In the genomic region with DNA sequence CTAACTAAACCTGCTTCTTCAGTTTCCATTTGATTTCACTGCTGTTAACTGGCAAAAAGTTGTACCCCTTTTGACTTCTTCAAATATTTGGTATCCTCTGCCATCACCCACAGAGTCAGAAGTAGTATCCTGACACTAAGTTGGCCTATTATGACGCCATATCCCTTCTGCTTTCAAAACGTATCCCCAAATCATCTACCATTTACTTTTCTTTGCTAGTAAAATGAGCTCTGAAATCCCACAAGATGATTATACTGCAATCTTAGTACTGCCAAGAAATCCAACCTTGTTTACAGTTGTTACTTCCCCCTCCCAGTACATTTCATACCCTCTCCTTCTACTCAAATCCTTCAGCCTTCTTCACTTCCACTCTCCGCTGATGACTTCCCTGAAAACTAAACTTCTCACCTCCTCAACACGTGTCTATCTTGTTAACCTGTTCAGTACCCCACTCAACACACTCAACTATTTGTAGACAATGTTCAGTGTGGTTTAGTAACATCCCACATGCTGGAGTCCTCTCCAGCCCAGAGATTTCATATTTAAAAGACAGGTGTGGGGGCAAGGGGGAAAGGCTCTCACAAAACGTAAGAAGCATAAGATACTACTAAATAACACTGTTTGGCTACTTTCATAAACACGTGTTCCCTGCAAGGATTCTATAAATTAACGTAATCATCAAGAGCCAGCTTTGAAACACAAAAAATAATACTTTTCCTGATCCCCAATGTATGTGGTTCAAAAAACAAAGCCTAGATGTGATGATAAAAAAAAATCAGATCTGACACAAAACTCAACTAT, we compare ENCODE assay signal across 8 cellular contexts. TPM values are rescaled to one million over a fixed set of nuclear protein-coding genes. Genes with fewer than 3 reads are reported as not detected.
DNase-seq lines count a peak whose midpoint lies in the region; ATAC-seq, FAIRE-seq and TF ChIP-seq lines count a peak whose summit lies in the region.

No MANE protein-coding gene starts in this region.

- no peaks in the 10 kb centered on the region for H3K27me3 ChIP-seq in PC-9 (ENCODE audit: insufficient read depth, low read depth)

- TF ChIP-seq CTCF in PC-9 (conservative IDR thresholded peaks at IDR 0.05), result no peak
- no peak for TF ChIP-seq CTCF in osteocyte (IDR thresholded peaks at IDR 0.05)

- H3K4me3 Mint-ChIP-seq in osteocyte (ENCODE audit: unreplicated experiment), result peak overlapping the region; percentile 85

- ATAC-seq in GM18868 (IDR thresholded peaks at IDR 0.05; ENCODE audit: unreplicated experiment) (peak; percentile 0), HG03469 (IDR thresholded peaks at IDR 0.05; ENCODE audit: unreplicated experiment) (no peak)

- H3K27me3 Mint-ChIP-seq in osteocyte (ENCODE audit: unreplicated experiment), result no peaks in the 10 kb centered on the region

- peak overlapping the region; percentile 96 for H3K27ac Mint-ChIP-seq in osteocyte (ENCODE audit: unreplicated experiment)

- DNase-seq in PC-9 (no peak), epithelial cell of prostate (ENCODE audit: low read depth, low spot score) (no peak), osteocyte (ENCODE audit: extremely low spot score, unreplicated experiment) (no peak), NCI-H748 (lab: John Stamatoyannopoulos, UW; ENCODE audit: unreplicated experiment) (no peak), GM19239 (ENCODE audit: insufficient read length, low spot score) (no peak)
- DNase-seq in stimulated activated CD4-positive, alpha-beta T cell treated with anti-CD3 and anti-CD28 coated beads, Interleukin-4, amount 100 ng/mL, for 4 hours, result no peak

- peaks cover 11% of the 10 kb centered on the region; the same call in 1 of the 2 replicates for H3K36me3 ChIP-seq in PC-9 (ENCODE audit: low read depth)

- POLR2A ChIA-PET in PC-9 (lab: Charles Lee; ENCODE audit: unreplicated experiment), result no interaction called here

- H3K36me3 Mint-ChIP-seq in osteocyte (ENCODE audit: unreplicated experiment), result peaks cover 5% of the 10 kb centered on the region

- H3K9me2 ChIP-seq in PC-9 (ENCODE audit: insufficient read depth), result no peaks in the 10 kb centered on the region

- H3F3A ChIP-seq in PC-9 (ENCODE audit: insufficient read depth, low read depth), result no peaks in the 10 kb centered on the region

- peaks cover 19% of the 10 kb centered on the region for H3K4me1 Mint-ChIP-seq in osteocyte (ENCODE audit: unreplicated experiment)

- no peaks in the 10 kb centered on the region for H4K20me1 ChIP-seq in PC-9 (ENCODE audit: insufficient read depth)

- peak overlapping the region; percentile 82 for H3K4me3 ChIP-seq in PC-9

- H3K4me1 ChIP-seq in PC-9 (replicated peaks; ENCODE audit: insufficient read depth), result peaks cover 17% of the 10 kb centered on the region; the same call in 1 of the 2 replicates

- no peaks in the 10 kb centered on the region for H3K9me3 ChIP-seq in PC-9 (ENCODE audit: insufficient read depth, low read depth)

- BruUV-seq in PC-9 (replicated peaks; lab: Mats Ljungman, UMichigan), result no TSS peak

- H3K9me3 Mint-ChIP-seq in osteocyte (ENCODE audit: unreplicated experiment), result no peaks in the 10 kb centered on the region

- FAIRE-seq in GM19239 (lab: Jason Lieb, UNC), result no peak

- peak overlapping the region; percentile 71 for H3K27ac ChIP-seq in PC-9
- H3K27ac ChIP-seq in epithelial cell of prostate, result peak overlapping the region; percentile 62

- H2AFZ ChIP-seq in PC-9, result peak overlapping the region; percentile 96

- peak overlapping the region; percentile 91 for H3K4me2 ChIP-seq in PC-9

- peaks cover 60% of the 10 kb centered on the region for H3K79me2 ChIP-seq in PC-9 (ENCODE audit: low read depth)

- CTCF ChIA-PET in PC-9 (lab: Charles Lee), result no interaction called here

- intact Hi-C loops in PC-9 (cut with micrococcal nuclease; ENCODE audit: unreplicated experiment), result loop anchor here (2.0 to 10.0 kb wide), 3 partner anchors 167 to 379 kb away; a partner anchor contains a TSS

RNA-seq across cellular contexts. Expression of a gene that starts 1.3 kb away (rescaled TPM):
- total RNA-seq in PC-9 (2021), result 20.3 and 20.5 TPM in 2 replicates
- total RNA-seq in osteocyte, result 18.1 and 18.5 TPM in 2 replicates
